1 cellular context compared by ENCODE assay signal in the genomic region with DNA sequence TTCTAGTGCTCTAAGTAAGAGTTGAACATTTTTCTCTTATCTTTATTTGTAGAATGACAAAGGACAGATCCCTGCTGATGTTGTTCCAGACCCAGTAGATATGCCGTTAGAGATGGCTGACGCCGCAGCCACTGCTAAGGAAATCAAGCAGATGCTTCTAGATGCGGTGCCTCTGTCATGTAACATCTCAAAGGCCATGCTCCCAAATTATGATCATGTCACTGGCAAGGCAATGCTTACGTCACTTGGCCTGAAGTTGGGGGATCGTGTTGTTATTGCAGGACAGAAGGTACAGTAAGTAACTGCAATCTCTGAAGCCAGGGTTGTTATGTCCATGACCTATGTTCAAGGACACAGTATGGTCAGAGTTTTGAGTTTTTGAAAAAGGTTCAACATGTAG.
TF ChIP-seq lines count a peak whose summit lies in the region.

No MANE protein-coding gene starts in this region.

TF ChIP-seq in HepG2, 621 proteins besides CTCF, POLR2A, EP300 and RAD21:
- TF ChIP-seq, protein P1, sequence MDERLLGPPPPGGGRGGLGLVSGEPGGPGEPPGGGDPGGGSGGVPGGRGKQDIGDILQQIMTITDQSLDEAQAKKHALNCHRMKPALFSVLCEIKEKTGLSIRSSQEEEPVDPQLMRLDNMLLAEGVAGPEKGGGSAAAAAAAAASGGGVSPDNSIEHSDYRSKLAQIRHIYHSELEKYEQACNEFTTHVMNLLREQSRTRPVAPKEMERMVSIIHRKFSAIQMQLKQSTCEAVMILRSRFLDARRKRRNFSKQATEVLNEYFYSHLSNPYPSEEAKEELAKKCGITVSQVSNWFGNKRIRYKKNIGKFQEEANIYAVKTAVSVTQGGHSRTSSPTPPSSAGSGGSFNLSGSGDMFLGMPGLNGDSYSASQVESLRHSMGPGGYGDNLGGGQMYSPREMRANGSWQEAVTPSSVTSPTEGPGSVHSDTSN (CRISPR knock-in tag; IDR thresholded peaks at IDR 0.05) = no peak
- TF ChIP-seq CREB1 (IDR thresholded peaks at IDR 0.05) = peak; percentile 56; the same call in 1 of the 2 replicates
- TF ChIP-seq CREB1 (CRISPR knock-in tag; IDR thresholded peaks at IDR 0.05) = no peak
